ENCODE assay signal across 10 cellular contexts in the genomic region with DNA sequence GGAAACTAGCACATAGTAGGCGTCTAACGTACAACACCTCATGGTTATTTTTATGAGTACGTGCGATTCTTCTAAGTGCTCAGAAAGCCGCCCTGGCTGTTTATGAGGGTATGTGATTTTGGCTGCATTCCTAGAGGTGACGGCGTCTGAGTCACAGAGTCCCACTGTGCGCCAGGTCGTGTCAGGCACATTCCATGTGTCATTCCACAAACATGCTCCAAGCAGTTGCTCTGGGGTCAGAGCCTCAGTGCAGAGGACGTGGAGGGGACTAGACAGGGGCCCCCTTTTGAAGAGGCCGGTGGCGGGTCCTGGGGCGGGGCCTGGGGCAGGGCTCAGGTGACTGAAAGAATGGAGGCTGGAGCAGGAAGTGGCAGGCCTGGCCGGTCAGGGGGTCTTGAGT. TPM values are rescaled to one million over a fixed set of nuclear protein-coding genes. Genes with fewer than 3 reads are reported as not detected.
A peak's percentile ranks its signal among the peaks of the same experiment; 100 is the strongest.
DNase-seq lines count a peak whose midpoint lies in the region; ATAC-seq lines count a peak whose summit lies in the region.
"Had no signal": no experiment of that assay in that cellular context is flagged by ENCODE, and none has a peak within 500 bp of the region (broad histone marks: within the 10 kb centered on the region; RNA-seq: fewer than 3 reads in every experiment).

No MANE protein-coding gene starts in this region.

- DNase-seq in A172 (ENCODE audit: low spot score) (peak; percentile 99), HT1080 (ENCODE audit: low read depth) (peak; percentile 98), brain pericyte (ENCODE audit: low read depth, low spot score) (peak; percentile 78), kidney glomerular epithelial cell (lab: John Stamatoyannopoulos, UW) (peak; percentile 97), NCI-H69 (lab: John Stamatoyannopoulos, UW) (no peak), NCI-H748 treated with DMSO at 0.1 percent for 48 hours (lab: John Stamatoyannopoulos, UW) (no peak)
- DNase-seq: activated B cell treated with CpG ODN at 0.5 μM for 24 hours, colonic mucosa had no signal

- ATAC-seq in HG02763 (IDR thresholded peaks at IDR 0.05; ENCODE audit: unreplicated experiment) = no peak
- ATAC-seq in GM21529 (IDR thresholded peaks at IDR 0.05; ENCODE audit: unreplicated experiment) = no peak

RNA-seq across cellular contexts. Expression of gene NEK6, which starts 51.9 kb away (rescaled TPM):
- total RNA-seq in A172 (2014; rRNA removed; shearing (Covaris generic)) = 33.3 and 35.6 TPM in 2 replicates
- total RNA-seq in HT1080 (2014; rRNA removed; shearing (Covaris generic)) = 40.9 and 43.9 TPM in 2 replicates
- polyA plus RNA-seq in HT1080 (2015; cell fraction: cytosol; rRNA removed) = 67.1 and 68.4 TPM in 2 replicates
- 39.9 and 52.2 TPM in 2 replicates for polyA plus RNA-seq in HT1080 (2015; cell fraction: nucleus; rRNA removed)

Comparison
In these comparisons a context has a peak if more than half of its experiments do, and no peak if none do; other contexts are left out.
1. DNase-seq: peak in A172 (single experiment), HT1080 (single experiment), brain pericyte (single experiment) and kidney glomerular epithelial cell (single experiment); none in NCI-H69 (single experiment) and NCI-H748 treated with DMSO at 0.1 percent for 48 hours (single experiment).